ENCODE assay signal across 17 cellular contexts in the genomic region with DNA sequence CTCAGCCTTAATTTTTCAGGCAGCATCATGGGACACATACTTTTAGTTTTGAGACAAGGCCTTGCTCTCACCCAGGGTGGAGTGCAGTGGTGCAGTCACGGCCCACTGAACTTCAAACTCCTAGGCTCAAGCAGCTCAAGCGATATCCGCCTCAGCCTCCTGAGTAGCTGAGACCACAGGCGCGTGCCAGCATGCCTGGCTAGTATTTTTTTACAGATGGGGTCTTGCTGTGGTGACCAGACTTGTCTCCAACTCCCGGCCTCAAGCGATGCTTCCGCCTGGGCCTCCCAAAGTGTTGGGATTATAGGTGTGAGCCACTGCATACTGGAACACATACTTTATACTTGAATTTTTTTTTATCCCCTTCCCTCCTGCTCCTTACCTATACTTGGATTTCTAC. TPM values are rescaled to one million over a fixed set of nuclear protein-coding genes. Genes with fewer than 3 reads are reported as not detected.
DNase-seq lines count a peak whose midpoint lies in the region; ATAC-seq, FAIRE-seq and TF ChIP-seq lines count a peak whose summit lies in the region.
"Had no signal": no experiment of that assay in that cellular context is flagged by ENCODE, and none has a peak within 500 bp of the region (broad histone marks: within the 10 kb centered on the region; RNA-seq: fewer than 3 reads in every experiment).

No MANE protein-coding gene starts in this region.

- no peak overlapping the region for H3K4me2 ChIP-seq in GM12878 (ENCODE audit: control insufficient read depth, insufficient read depth)

- peak; percentile 21; the same call in 1 of the 3 replicates for ATAC-seq in GM12878
- ATAC-seq in GM21825 (IDR thresholded peaks at IDR 0.05; ENCODE audit: unreplicated experiment): no peak
- ATAC-seq in HG02885 (IDR thresholded peaks at IDR 0.05; ENCODE audit: poor library complexity, unreplicated experiment): no peak
- ATAC-seq: activated T-cell treated with anti-CD3 and anti-CD28 coated beads, Interleukin-2, amount 50 U/mL, for 72 hours; PC-3 had no signal

- no peak for TF ChIP-seq POLR2A in GM12878 (IDR thresholded peaks at IDR 0.05; ENCODE audit: low read depth, low read length)

- H3K79me2 ChIP-seq in GM12878 (ENCODE audit: control insufficient read depth, insufficient read depth, low read length): peaks cover 6% of the 10 kb centered on the region

- H3K36me3 ChIP-seq in GM12878 (ENCODE audit: control insufficient read depth in 2 of 2, insufficient read depth in 2 of 2, low read length in 1 of 2): peaks cover 7% of the 10 kb centered on the region in 2 experiments; a peak in 3 of 4 replicates
- H3K36me3 ChIP-seq in subcutaneous abdominal adipose tissue (ENCODE audit: control insufficient read depth in 5 of 5, insufficient read depth in 5 of 5, low read length in 5 of 5): peaks cover 0 to 57% (median 36%) of the 10 kb centered on the region in 5 donors

- H3K4me3 Mint-ChIP-seq in HFFc6: no peak overlapping the region
- H3K4me3 Mint-ChIP-seq: activated CD4-positive, alpha-beta memory T cell treated with anti-CD3 and anti-CD28 coated beads for 36 hours; activated naive CD8-positive, alpha-beta T cell treated with anti-CD3 and anti-CD28 coated beads for 36 hours; activated T-cell treated with anti-CD3 and anti-CD28 coated beads, Interleukin-2, amount 50 U/mL, for 72 hours; B cell had no signal

- H3K27ac ChIP-seq in GM12878 (ENCODE audit: control insufficient read depth, insufficient read depth) (no peak overlapping the region), subcutaneous abdominal adipose tissue (ENCODE audit: low read depth, low read length) (peak overlapping the region; percentile 96)

- SMC1A ChIA-PET in GM12878 (lab: Charles Lee; ENCODE audit: uncharacterized antibody, unreplicated experiment): interaction anchor here (0.6 to 1.6 kb wide), 4 partner anchors 15 to 105 kb away, joined by 3 to 11 read pairs (median 4); no protein-coding TSS in a partner anchor

- H2AFZ ChIP-seq in GM12878 (ENCODE audit: control insufficient read depth, low read depth, low read length): no peak overlapping the region

- peaks cover 88% of the 10 kb centered on the region for H3K4me1 Mint-ChIP-seq in HFFc6 (ENCODE audit: low read depth)

- POLR2A ChIA-PET in GM12878 (lab: Charles Lee): interaction anchor here (0.8 to 2.3 kb wide), 4 partner anchors 15 to 49 kb away, joined by 3 to 9 read pairs (median 4); no protein-coding TSS in a partner anchor

- DNase-seq in HFFc6 (no peak), GM12878 (ENCODE audit: low read depth, low spot score) (no peak), myocyte (ENCODE audit: low read depth) (peak; percentile 54), SIG-M5 (lab: John Stamatoyannopoulos, UW) (no peak)
- DNase-seq: activated CD4-positive, alpha-beta memory T cell treated with anti-CD3 and anti-CD28 coated beads for 36 hours; activated naive CD8-positive, alpha-beta T cell treated with anti-CD3 and anti-CD28 coated beads for 36 hours; activated T-cell treated with anti-CD3 and anti-CD28 coated beads, Interleukin-2, amount 50 U/mL, for 72 hours; caudate nucleus; effector CD8-positive, alpha-beta T cell; MV-4-11; NCI-H2081; NCI-H524 treated with DMSO at 0.1 percent for 48 hours; PC-3 had no signal

- no peak for TF ChIP-seq EP300 in GM12878 (IDR thresholded peaks at IDR 0.05; ENCODE audit: borderline replicate concordance in 1 of 2, control insufficient read depth in 1 of 2, low read depth in 2 of 2, low read length in 2 of 2)

- FAIRE-seq in GM12878 (lab: Jason Lieb, UNC): no peak

- in situ Hi-C loops in GM12878 (cut with MboI): no loop called here

- no peak for TF ChIP-seq RAD21 in GM12878 (IDR thresholded peaks at IDR 0.05; ENCODE audit: insufficient read depth, low read depth, low read length)

- H3K9me3 Mint-ChIP-seq in HFFc6: no peaks in the 10 kb centered on the region
- H3K9me3 Mint-ChIP-seq: activated CD4-positive, alpha-beta memory T cell treated with anti-CD3 and anti-CD28 coated beads for 36 hours; activated naive CD8-positive, alpha-beta T cell treated with anti-CD3 and anti-CD28 coated beads for 36 hours; activated T-cell treated with anti-CD3 and anti-CD28 coated beads, Interleukin-2, amount 50 U/mL, for 72 hours had no signal

- H3K9ac ChIP-seq in GM12878 (ENCODE audit: control insufficient read depth, insufficient read depth, low read length) (no peak overlapping the region), subcutaneous abdominal adipose tissue (ENCODE audit: low read length in 5 of 5) (peak overlapping the region in 1 of 5 donors; percentile 41)

- peaks cover 15% of the 10 kb centered on the region for H3K27me3 Mint-ChIP-seq in HFFc6 (ENCODE audit: insufficient read depth)
- H3K27me3 Mint-ChIP-seq: activated CD4-positive, alpha-beta memory T cell treated with anti-CD3 and anti-CD28 coated beads for 36 hours; activated naive CD8-positive, alpha-beta T cell treated with anti-CD3 and anti-CD28 coated beads for 36 hours; B cell had no signal

- intact Hi-C loops in GM12878 (cut with micrococcal nuclease; ENCODE audit: unreplicated experiment): no loop called here

- RAD21 ChIA-PET in GM12878 (lab: Charles Lee; ENCODE audit: unreplicated experiment): interaction anchor here (0.8 to 11.0 kb wide), 4 partner anchors 14 to 217 kb away, joined by 3 to 113 read pairs (median 3); no protein-coding TSS in a partner anchor

- TF ChIP-seq CTCF in HFFc6 (IDR thresholded peaks at IDR 0.05): no peak
- no peak for TF ChIP-seq CTCF in GM12878 (IDR thresholded peaks at IDR 0.05 in 2 of 3, conservative IDR thresholded peaks at IDR 0.05 in 1 of 3; ENCODE audit: control insufficient read depth in 2 of 3, extremely low read depth in 1 of 3, insufficient read depth in 1 of 3, low read depth in 3 of 3, low read length in 3 of 3)

- H3K27me3 ChIP-seq in GM12878 (replicated peaks in 1 of 2; ENCODE audit: control insufficient read depth in 2 of 2, insufficient read depth in 2 of 2, low read length in 1 of 2) (no peaks in the 10 kb centered on the region), subcutaneous abdominal adipose tissue (ENCODE audit: control insufficient read depth in 5 of 5, insufficient read depth in 4 of 5, low read length in 5 of 5) (no peaks in the 10 kb centered on the region)

- H4K20me1 ChIP-seq in GM12878 (ENCODE audit: control insufficient read depth, insufficient read depth): no peaks in the 10 kb centered on the region

- H3K27ac Mint-ChIP-seq in HFFc6: peak overlapping the region; percentile 67; the same call in 1 of the 2 replicates
- H3K27ac Mint-ChIP-seq: activated CD4-positive, alpha-beta memory T cell treated with anti-CD3 and anti-CD28 coated beads for 36 hours; activated naive CD8-positive, alpha-beta T cell treated with anti-CD3 and anti-CD28 coated beads for 36 hours; activated T-cell treated with anti-CD3 and anti-CD28 coated beads, Interleukin-2, amount 50 U/mL, for 72 hours had no signal

- no peaks in the 10 kb centered on the region for H3K9me3 ChIP-seq in GM12878 (replicated peaks; ENCODE audit: control insufficient read depth, insufficient read depth, low read length)
- H3K9me3 ChIP-seq in subcutaneous abdominal adipose tissue (ENCODE audit: control insufficient read depth in 5 of 5, low read length in 5 of 5): no peaks in the 10 kb centered on the region

- CTCF ChIA-PET in GM12878 (lab: Yijun Ruan, JAX): interaction anchor here (0.8 to 11.4 kb wide), 9 partner anchors 10 to 998 kb away, joined by 3 to 205 read pairs (median 4); a partner anchor contains a TSS

- H3K4me3 ChIP-seq in GM12878 (no peak overlapping the region), subcutaneous abdominal adipose tissue (ENCODE audit: low read depth in 1 of 5, low read length in 5 of 5) (no peak overlapping the region)

- peaks cover 21% of the 10 kb centered on the region for H3K4me1 ChIP-seq in GM12878 (ENCODE audit: control insufficient read depth, insufficient read depth, low read length)
- H3K4me1 ChIP-seq in subcutaneous abdominal adipose tissue (ENCODE audit: control insufficient read depth in 5 of 5, insufficient read depth in 5 of 5, low read length in 5 of 5): peaks cover 29 to 98% (median 97%) of the 10 kb centered on the region in 5 donors

- no TSS peak for BruUV-seq in GM12878 (replicated peaks; lab: Mats Ljungman, UMichigan)

- peaks cover 43% of the 10 kb centered on the region for H3K36me3 Mint-ChIP-seq in HFFc6 (ENCODE audit: low read depth)
- H3K36me3 Mint-ChIP-seq: activated naive CD8-positive, alpha-beta T cell treated with anti-CD3 and anti-CD28 coated beads for 36 hours had no signal

- 58% methylated on average over 8 of the region's 8 CpGs for WGBS in GM12878 (ENCODE audit: insufficient coverage, insufficient replicate concordance, low lambda C conversion rate, missing lambda C conversion rate)

RNA-seq across cellular contexts. Expression of a gene that starts 2.8 kb away (rescaled TPM):
- 10 to 100 TPM in 2 of 6 experiments, 1 to 10 TPM in 4; 6.6 to 13.2 (median 7.8) TPM for total RNA-seq in HFFc6 (2021; fragmentation: NEBNext Ultra II Directional; extraction: Animal tissue kit (Norgen Biotek cat#: 25700))
- total RNA-seq in GM12878 (2013; cell fraction: nucleolus; rRNA removed): 24.9 and 25.4 TPM in 2 replicates
- total RNA-seq in GM12878 (2014; rRNA removed): 6.4 and 8.2 TPM in 2 replicates
- total RNA-seq in GM12878 (2014; rRNA removed; fragmentation: Illumina TruSeq; extraction: Trizol): 5.7 and 6.7 TPM in 2 replicates
- total RNA-seq in GM12878 (2021): 5.8 and 8.4 TPM in 2 replicates
- 2.2 TPM for polyA plus RNA-seq in GM12878 (2011; ENCODE audit: low read depth)
- polyA plus RNA-seq in GM12878 (2011; rRNA removed): 7.0 and 7.8 TPM in 2 replicates
- polyA plus RNA-seq in GM12878 (2011; cell fraction: cytosol; rRNA removed): 7.5 and 10.6 TPM in 2 replicates
- 22.2 and 32.5 TPM in 2 replicates for polyA plus RNA-seq in GM12878 (2011; cell fraction: nucleus; rRNA removed)
- 4.6 and 5.0 TPM in 2 replicates for polyA plus RNA-seq in GM12878 (2012)
- 5.5 and 7.6 TPM in 2 replicates for polyA plus RNA-seq in GM12878 (2014; fragmentation: Illumina TruSeq; extraction: Trizol)
- 1 to 10 TPM; 2.6 to 3.1 TPM for polyA plus RNA-seq in GM12878 (2014; fragmentation: Nextera tagmentation; extraction: Ambion mirVana)
- 11.6 and 11.9 TPM in 2 replicates for polyA plus RNA-seq in GM12878 (2014; rRNA removed)
- 1 to 10 TPM; 5.8 to 7.1 TPM for polyA plus RNA-seq in GM12878 (2016; fragmentation: Nextera tagmentation; extraction: Ambion mirVana)
- 6.7 and 7.7 TPM in 2 replicates for polyA minus RNA-seq in GM12878 (2011; rRNA and poly(A)+ RNA removed)
- polyA minus RNA-seq in GM12878 (2011; cell fraction: cytosol; rRNA and poly(A)+ RNA removed): 2.1 TPM in 1 of 2 replicates, not detected in the other
- 6.3 and 15.9 TPM in 2 replicates for polyA minus RNA-seq in GM12878 (2011; cell fraction: nucleus; rRNA and poly(A)+ RNA removed)
- 457 and 673 TPM in 2 replicates for total RNA-seq in myocyte
- polyA plus RNA-seq in myocyte (2012): 71.1 TPM

RNA-seq across cellular contexts. Expression of a gene that starts 5.9 kb away (rescaled TPM):
- total RNA-seq in HFFc6 (2021; fragmentation: NEBNext Ultra II Directional; extraction: Animal tissue kit (Norgen Biotek cat#: 25700)): 1,000 to 10,000 TPM; 1,860 to 2,483 (median 2,072) TPM
- 44.4 and 46.9 TPM in 2 replicates for total RNA-seq in GM12878 (2013; cell fraction: nucleolus; rRNA removed)
- total RNA-seq in GM12878 (2014; rRNA removed) (147 and 163 TPM in 2 replicates), GM12878 (2014; rRNA removed; fragmentation: Illumina TruSeq; extraction: Trizol) (165 and 171 TPM in 2 replicates), GM12878 (2021) (171 and 173 TPM in 2 replicates), myocyte (2,565 and 2,632 TPM in 2 replicates)
- 176 TPM for polyA plus RNA-seq in GM12878 (2011; ENCODE audit: low read depth)
- polyA plus RNA-seq in GM12878 (2011; rRNA removed) (157 and 182 TPM in 2 replicates), GM12878 (2014; fragmentation: Illumina TruSeq; extraction: Trizol) (142 and 156 TPM in 2 replicates), GM12878 (2014; fragmentation: Nextera tagmentation; extraction: Ambion mirVana) (100 to 1,000 TPM; 194 to 220 TPM), GM12878 (2014; rRNA removed) (166 and 193 TPM in 2 replicates), GM12878 (2016; fragmentation: Nextera tagmentation; extraction: Ambion mirVana) (100 to 1,000 TPM; 200 to 209 TPM)
- 168 and 246 TPM in 2 replicates for polyA plus RNA-seq in GM12878 (2011; cell fraction: cytosol; rRNA removed)
- polyA plus RNA-seq in GM12878 (2011; cell fraction: nucleus; rRNA removed): 88.0 and 94.4 TPM in 2 replicates
- 150 and 169 TPM in 2 replicates for polyA plus RNA-seq in GM12878 (2012)
- 98.9 and 117 TPM in 2 replicates for polyA minus RNA-seq in GM12878 (2011; rRNA and poly(A)+ RNA removed)
- 27.9 and 34.6 TPM in 2 replicates for polyA minus RNA-seq in GM12878 (2011; cell fraction: cytosol; rRNA and poly(A)+ RNA removed)
- 12.7 and 25.9 TPM in 2 replicates for polyA minus RNA-seq in GM12878 (2011; cell fraction: nucleus; rRNA and poly(A)+ RNA removed)
- polyA plus RNA-seq in myocyte (2012): 2,293 TPM

RNA-seq across cellular contexts. Expression of a gene that starts 7.1 kb away (rescaled TPM):
- total RNA-seq in HFFc6 (2021; fragmentation: NEBNext Ultra II Directional; extraction: Animal tissue kit (Norgen Biotek cat#: 25700)): 100 to 1,000 TPM in 4 of 6 experiments, 10 to 100 TPM in 2; 87.4 to 113 (median 104) TPM
- 25.1 and 33.4 TPM in 2 replicates for total RNA-seq in GM12878 (2013; cell fraction: nucleolus; rRNA removed)
- total RNA-seq in GM12878 (2014; rRNA removed): 134 and 144 TPM in 2 replicates
- total RNA-seq in GM12878 (2014; rRNA removed; fragmentation: Illumina TruSeq; extraction: Trizol): 126 and 128 TPM in 2 replicates
- total RNA-seq in GM12878 (2021): 131 and 141 TPM in 2 replicates
- polyA plus RNA-seq in GM12878 (2011; ENCODE audit: low read depth): 91.5 TPM
- 102 and 156 TPM in 2 replicates for polyA plus RNA-seq in GM12878 (2011; rRNA removed)
- polyA plus RNA-seq in GM12878 (2011; cell fraction: cytosol; rRNA removed): 248 and 288 TPM in 2 replicates
- polyA plus RNA-seq in GM12878 (2011; cell fraction: nucleus; rRNA removed): 100 and 116 TPM in 2 replicates
- polyA plus RNA-seq in GM12878 (2012): 142 and 151 TPM in 2 replicates
- polyA plus RNA-seq in GM12878 (2014; fragmentation: Illumina TruSeq; extraction: Trizol): 86.6 and 141 TPM in 2 replicates
- 100 to 1,000 TPM; 264 to 285 TPM for polyA plus RNA-seq in GM12878 (2014; fragmentation: Nextera tagmentation; extraction: Ambion mirVana)
- 176 and 185 TPM in 2 replicates for polyA plus RNA-seq in GM12878 (2014; rRNA removed)
- 100 to 1,000 TPM; 218 to 228 TPM for polyA plus RNA-seq in GM12878 (2016; fragmentation: Nextera tagmentation; extraction: Ambion mirVana)
- polyA minus RNA-seq in GM12878 (2011; rRNA and poly(A)+ RNA removed): 65.8 and 84.2 TPM in 2 replicates
- 16.3 and 21.6 TPM in 2 replicates for polyA minus RNA-seq in GM12878 (2011; cell fraction: cytosol; rRNA and poly(A)+ RNA removed)
- polyA minus RNA-seq in GM12878 (2011; cell fraction: nucleus; rRNA and poly(A)+ RNA removed): 15.2 and 19.2 TPM in 2 replicates
- 104 and 106 TPM in 2 replicates for total RNA-seq in myocyte
- polyA plus RNA-seq in myocyte (2012): 242 TPM

RNA-seq across cellular contexts. Expression of a gene that starts 15.2 kb away (rescaled TPM):
- total RNA-seq in HFFc6 (2021; fragmentation: NEBNext Ultra II Directional; extraction: Animal tissue kit (Norgen Biotek cat#: 25700)): 1 to 10 TPM in 4 of 6 experiments, under 1 TPM in 2; 0.95 to 2.3 (median 1.2) TPM
- 18.5 and 21.9 TPM in 2 replicates for total RNA-seq in GM12878 (2013; cell fraction: nucleolus; rRNA removed)
- 2.5 and 2.6 TPM in 2 replicates for total RNA-seq in GM12878 (2014; rRNA removed)
- 0.69 and 1.0 TPM in 2 replicates for total RNA-seq in GM12878 (2014; rRNA removed; fragmentation: Illumina TruSeq; extraction: Trizol)
- 2.8 and 3.8 TPM in 2 replicates for total RNA-seq in GM12878 (2021)
- polyA plus RNA-seq in GM12878 (2011; ENCODE audit: low read depth): 1.5 TPM
- polyA plus RNA-seq in GM12878 (2011; rRNA removed): 3.4 and 5.1 TPM in 2 replicates
- polyA plus RNA-seq in GM12878 (2011; cell fraction: cytosol; rRNA removed): 2.2 and 3.6 TPM in 2 replicates
- polyA plus RNA-seq in GM12878 (2011; cell fraction: nucleus; rRNA removed): 83.9 and 96.1 TPM in 2 replicates
- 4.8 and 5.6 TPM in 2 replicates for polyA plus RNA-seq in GM12878 (2012)
- polyA plus RNA-seq in GM12878 (2014; fragmentation: Illumina TruSeq; extraction: Trizol): 1.4 TPM in 1 of 2 replicates, not detected in the other
- polyA plus RNA-seq in GM12878 (2014; fragmentation: Nextera tagmentation; extraction: Ambion mirVana): under 1 TPM; 0.18 to 0.39 TPM
- 2.6 and 4.4 TPM in 2 replicates for polyA plus RNA-seq in GM12878 (2014; rRNA removed)
- polyA plus RNA-seq in GM12878 (2016; fragmentation: Nextera tagmentation; extraction: Ambion mirVana): 1 to 10 TPM; 1.4 to 1.6 TPM
- polyA minus RNA-seq in GM12878 (2011; rRNA and poly(A)+ RNA removed): 2.9 and 4.3 TPM in 2 replicates
- polyA minus RNA-seq in GM12878 (2011; cell fraction: cytosol; rRNA and poly(A)+ RNA removed): 0.80 and 1.4 TPM in 2 replicates
- 9.2 and 9.6 TPM in 2 replicates for polyA minus RNA-seq in GM12878 (2011; cell fraction: nucleus; rRNA and poly(A)+ RNA removed)
- 1,498 and 1,557 TPM in 2 replicates for total RNA-seq in myocyte
- polyA plus RNA-seq in myocyte (2012): 430 TPM

RNA-seq across cellular contexts. Expression of a gene that starts 20.0 kb away (rescaled TPM):
- 10 to 100 TPM; 15.8 to 25.9 (median 16.9) TPM for total RNA-seq in HFFc6 (2021; fragmentation: NEBNext Ultra II Directional; extraction: Animal tissue kit (Norgen Biotek cat#: 25700))
- 7.2 and 7.6 TPM in 2 replicates for total RNA-seq in GM12878 (2013; cell fraction: nucleolus; rRNA removed)
- total RNA-seq in GM12878 (2014; rRNA removed): 3.1 and 5.2 TPM in 2 replicates
- 3.4 and 3.9 TPM in 2 replicates for total RNA-seq in GM12878 (2014; rRNA removed; fragmentation: Illumina TruSeq; extraction: Trizol)
- 15.2 and 15.4 TPM in 2 replicates for total RNA-seq in GM12878 (2021)
- polyA plus RNA-seq in GM12878 (2011; ENCODE audit: low read depth): 3.0 TPM
- 3.7 and 5.8 TPM in 2 replicates for polyA plus RNA-seq in GM12878 (2011; rRNA removed)
- 6.5 and 8.8 TPM in 2 replicates for polyA plus RNA-seq in GM12878 (2011; cell fraction: cytosol; rRNA removed)
- polyA plus RNA-seq in GM12878 (2011; cell fraction: nucleus; rRNA removed): 8.5 and 9.2 TPM in 2 replicates
- polyA plus RNA-seq in GM12878 (2012): 7.4 TPM in 2 replicates
- 5.7 and 6.7 TPM in 2 replicates for polyA plus RNA-seq in GM12878 (2014; fragmentation: Illumina TruSeq; extraction: Trizol)
- polyA plus RNA-seq in GM12878 (2014; fragmentation: Nextera tagmentation; extraction: Ambion mirVana): 1 to 10 TPM; 1.5 to 1.6 TPM
- 9.9 and 13.0 TPM in 2 replicates for polyA plus RNA-seq in GM12878 (2014; rRNA removed)
- polyA plus RNA-seq in GM12878 (2016; fragmentation: Nextera tagmentation; extraction: Ambion mirVana): under 1 TPM; 0.83 to 0.87 TPM
- polyA minus RNA-seq in GM12878 (2011; rRNA and poly(A)+ RNA removed): 4.9 and 8.8 TPM in 2 replicates
- polyA minus RNA-seq in GM12878 (2011; cell fraction: cytosol; rRNA and poly(A)+ RNA removed): 3.1 and 5.5 TPM in 2 replicates
- polyA minus RNA-seq in GM12878 (2011; cell fraction: nucleus; rRNA and poly(A)+ RNA removed): 2.9 and 4.8 TPM in 2 replicates
- 6.2 and 6.6 TPM in 2 replicates for total RNA-seq in myocyte
- polyA plus RNA-seq in myocyte (2012): 14.3 TPM

Comparison
In these comparisons a context has a peak if more than half of its experiments do, and no peak if none do; other contexts are left out.
1. RNA of a gene that starts 2.8 kb away (total RNA-seq): 457 to 673 TPM in myocyte; 5.7 to 25.4 TPM in GM12878 and 6.6 to 13.2 TPM in HFFc6; every median in the first group is over 10 times any median in the second.
2. RNA of a gene that starts 5.9 kb away (total RNA-seq): 2,565 to 2,632 TPM in myocyte and 1,860 to 2,483 TPM in HFFc6; 44.4 to 173 TPM in GM12878; every median in the first group is over 10 times any median in the second.